ENCODE assay signal across 28 cellular contexts in genomic region chr15:42805266-42805665, GRCh38.
"Had no signal": no experiment of that assay in that cellular context is flagged by ENCODE, and none has a peak within 500 bp of the region (broad histone marks: within the 10 kb centered on the region; RNA-seq: fewer than 3 reads in every experiment).

No MANE protein-coding gene starts in this region.

- H3K4me3 Mint-ChIP-seq: mesothelial cell of epicardium; naive B cell; natural killer cell treated with Interleukin-12 subunit alpha and Interleukin-12 subunit beta and Interleukin-15 and Interleukin-18, amount 100 ng/mL, for 72 hours; neural crest cell; stimulated activated naive B cell treated with anti-CD40 and anti-IgM and Interleukin-4, amounts not matched to agents 10 μg/mL and 1 μg/mL and 100 μg/mL, for 72 hours had no signal

- H3K27me3 ChIP-seq: heart right ventricle, hepatocyte, neutrophil, stomach, testis, thyroid gland, upper lobe of right lung had no signal

- H3K9me3 ChIP-seq: heart right ventricle, left ventricle myocardium inferior, neutrophil, stomach, testis, thyroid gland, upper lobe of right lung had no signal

- H3K27ac ChIP-seq: heart right ventricle, hepatocyte, left ventricle myocardium inferior, neutrophil, parathyroid adenoma, skin epidermis, stomach, testis, thyroid gland, upper lobe of right lung had no signal

- H3K27ac Mint-ChIP-seq: mesothelial cell of epicardium; naive B cell; natural killer cell treated with Interleukin-12 subunit alpha and Interleukin-12 subunit beta and Interleukin-15 and Interleukin-18, amount 100 ng/mL, for 72 hours; stimulated activated naive B cell treated with anti-CD40 and anti-IgM and Interleukin-4, amounts not matched to agents 10 μg/mL and 1 μg/mL and 100 μg/mL, for 72 hours had no signal

- ATAC-seq: heart right ventricle; natural killer cell treated with Interleukin-12 subunit alpha and Interleukin-12 subunit beta and Interleukin-15 and Interleukin-18, amount 100 ng/mL, for 72 hours; right cardiac atrium; sciatic nerve; stimulated activated naive B cell treated with anti-CD40 and anti-IgM and Interleukin-4, amounts not matched to agents 10 μg/mL and 1 μg/mL and 100 μg/mL, for 72 hours; stimulated activated naive CD8-positive, alpha-beta T cell treated with anti-CD3 and anti-CD28 coated beads, Interleukin-15, Interleukin-2, amounts not matched to agents 100 U/mL and 50 U/mL, for 24 hours; upper lobe of right lung had no signal

- DNase-seq: heart right ventricle; islet precursor cell; left ventricle myocardium inferior; mesendoderm; naive B cell; occipital lobe; retina; right cardiac atrium; stimulated activated CD4-positive, alpha-beta T cell treated with anti-CD3 and anti-CD28 coated beads, Interleukin-12 subunit alpha, Interleukin-12 subunit beta, amount 100 ng/mL, for 4 hours; stimulated activated CD4-positive, alpha-beta T cell treated with anti-CD3 and anti-CD28 coated beads, Interleukin-15, amount 100 ng/mL, for 24 hours; stimulated activated CD4-positive, alpha-beta T cell treated with anti-CD3 and anti-CD28 coated beads, Interleukin-2, amount 100 ng/mL, for 24 hours; stimulated activated CD4-positive, alpha-beta T cell treated with anti-CD3 and anti-CD28 coated beads, Interleukin-4, amount 100 ng/mL, for 1 hour; stimulated activated naive B cell treated with anti-CD40 and anti-IgM and Interleukin-4, amounts not matched to agents 10 μg/mL and 1 μg/mL and 100 μg/mL, for 72 hours; stimulated activated naive CD8-positive, alpha-beta T cell treated with anti-CD3 and anti-CD28 coated beads, Interleukin-15, Interleukin-2, amounts not matched to agents 100 U/mL and 50 U/mL, for 24 hours; stomach; testis; thyroid gland; trophoblast cell; upper lobe of right lung had no signal

- H3K4me3 ChIP-seq: heart right ventricle, hepatocyte, left ventricle myocardium inferior, lung, skin epidermis, stomach, testis, thyroid gland, upper lobe of right lung had no signal

- H3K27me3 Mint-ChIP-seq: naive B cell; natural killer cell treated with Interleukin-12 subunit alpha and Interleukin-12 subunit beta and Interleukin-15 and Interleukin-18, amount 100 ng/mL, for 72 hours; stimulated activated naive B cell treated with anti-CD40 and anti-IgM and Interleukin-4, amounts not matched to agents 10 μg/mL and 1 μg/mL and 100 μg/mL, for 72 hours had no signal

- H3K4me1 Mint-ChIP-seq: mesothelial cell of epicardium; naive B cell; neural crest cell; stimulated activated naive B cell treated with anti-CD40 and anti-IgM and Interleukin-4, amounts not matched to agents 10 μg/mL and 1 μg/mL and 100 μg/mL, for 72 hours had no signal

- H3K9me3 Mint-ChIP-seq: mesothelial cell of epicardium; naive B cell; natural killer cell treated with Interleukin-12 subunit alpha and Interleukin-12 subunit beta and Interleukin-15 and Interleukin-18, amount 100 ng/mL, for 72 hours; neural crest cell; stimulated activated naive B cell treated with anti-CD40 and anti-IgM and Interleukin-4, amounts not matched to agents 10 μg/mL and 1 μg/mL and 100 μg/mL, for 72 hours had no signal
